In the genomic region with DNA sequence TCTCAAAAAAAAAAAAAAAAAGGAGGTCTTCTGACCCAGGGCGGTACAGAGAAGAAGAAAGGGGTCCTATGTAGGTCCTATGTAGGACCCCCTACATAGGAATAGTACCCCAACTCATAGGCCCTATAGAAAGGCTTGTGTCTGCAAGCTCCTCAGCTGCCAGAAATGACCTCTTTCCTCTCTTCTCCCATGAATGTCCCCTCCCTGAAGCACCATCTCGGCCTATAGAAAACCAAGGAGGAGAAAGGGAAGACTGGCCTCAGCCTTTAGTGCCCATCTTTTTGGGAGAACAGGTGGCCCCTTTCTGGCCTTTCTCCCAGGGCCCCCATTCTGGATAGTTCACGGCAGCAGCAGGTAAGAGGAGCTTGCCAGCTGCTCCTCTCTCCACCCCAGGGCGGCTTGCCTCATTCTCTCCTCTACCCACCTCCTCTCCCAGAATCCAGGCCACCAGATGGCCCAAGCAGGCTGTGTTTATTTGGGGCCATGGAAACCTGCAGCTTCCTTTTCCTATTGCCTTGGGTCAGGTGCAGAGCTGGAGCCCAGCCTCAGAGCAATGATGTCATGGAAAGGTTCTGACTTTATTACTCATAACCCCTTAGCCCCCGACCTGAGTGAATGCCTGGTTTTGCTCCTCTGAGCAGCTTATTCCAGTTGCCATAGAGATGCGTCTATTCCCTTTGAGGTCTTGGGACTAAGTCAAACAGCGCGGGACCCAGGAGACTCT, we compare ENCODE assay signal across 9 cellular contexts. TPM values are rescaled to one million over a fixed set of nuclear protein-coding genes. Genes with fewer than 3 reads are reported as not detected.
DNase-seq lines count a peak whose midpoint lies in the region; ATAC-seq and TF ChIP-seq lines count a peak whose summit lies in the region.
"Had no signal": no experiment of that assay in that cellular context is flagged by ENCODE, and none has a peak within 500 bp of the region (broad histone marks: within the 10 kb centered on the region; RNA-seq: fewer than 3 reads in every experiment).

No MANE protein-coding gene starts in this region.

- H3K27ac Mint-ChIP-seq in CD4-positive, alpha-beta memory T cell, result peak overlapping the region in 4 of 7 donors; percentile 35 to 80 (median 45)
- peak overlapping the region in 1 of 3 donors; percentile 81 for H3K27ac Mint-ChIP-seq in IgD-negative memory B cell
- peak overlapping the region; percentile 46 for H3K27ac Mint-ChIP-seq in activated CD4-positive, alpha-beta T cell treated with anti-CD3 and anti-CD28 coated beads, Interleukin-2, amount 10 ng/mL, durations not matched to agents 7 days and 5 days

- H3K4me3 Mint-ChIP-seq in CD4-positive, alpha-beta memory T cell, result peak overlapping the region; percentile 20 to 95 (median 60)
- peak overlapping the region in 3 of 4 donors; percentile 3 to 98 (median 23) for H3K4me3 Mint-ChIP-seq in IgD-negative memory B cell
- peak overlapping the region; percentile 36 for H3K4me3 Mint-ChIP-seq in activated CD4-positive, alpha-beta T cell treated with anti-CD3 and anti-CD28 coated beads, Interleukin-2, amount 10 ng/mL, durations not matched to agents 7 days and 5 days

- H3K4me1 Mint-ChIP-seq in CD4-positive, alpha-beta memory T cell, result peaks cover 19 to 36% (median 28%) of the 10 kb centered on the region in 4 donors
- peaks cover 16% of the 10 kb centered on the region in 3 donors for H3K4me1 Mint-ChIP-seq in IgD-negative memory B cell
- peaks cover 30% of the 10 kb centered on the region for H3K4me1 Mint-ChIP-seq in activated CD4-positive, alpha-beta T cell treated with anti-CD3 and anti-CD28 coated beads, Interleukin-2, amount 10 ng/mL, durations not matched to agents 7 days and 5 days

- H3K36me3 ChIP-seq in CD4-positive, alpha-beta memory T cell (ENCODE audit: insufficient read depth, low read length), result no peaks in the 10 kb centered on the region
- H3K36me3 ChIP-seq in smooth muscle cell (ENCODE audit: low read depth), result no peaks in the 10 kb centered on the region
- H3K36me3 ChIP-seq: adrenal gland had no signal

- H3K9ac ChIP-seq in smooth muscle cell (ENCODE audit: low read depth), result peak overlapping the region; percentile 76

- DNase-seq in CD4-positive, alpha-beta memory T cell, result peak in 1 of 5 donors; percentile 13
- no peak for DNase-seq in activated CD4-positive, alpha-beta T cell treated with anti-CD3 and anti-CD28 coated beads, Interleukin-2, amount 10 ng/mL, durations not matched to agents 7 days and 5 days
- DNase-seq in right cardiac atrium (no peak), smooth muscle cell (lab: John Stamatoyannopoulos, UW; ENCODE audit: unreplicated experiment) (no peak)

- H2AFZ ChIP-seq in smooth muscle cell (ENCODE audit: low read depth), result no peak overlapping the region

- no peaks in the 10 kb centered on the region for H4K20me1 ChIP-seq in smooth muscle cell (ENCODE audit: low read depth)

- peaks cover 24% of the 10 kb centered on the region for H3F3A ChIP-seq in smooth muscle cell (ENCODE audit: low read depth)

- intact Hi-C loops in CD4-positive, alpha-beta memory T cell (cut with micrococcal nuclease), result no loop called here
- intact Hi-C loops in right cardiac atrium (cut with DNase I), result loop anchor here in 1 of 4 donors (5.0 kb wide), 1 partner anchor 49 kb away; no protein-coding TSS in a partner anchor

- H3K4me2 ChIP-seq in smooth muscle cell, result peak overlapping the region; percentile 91

- H3K4me3 ChIP-seq in CD4-positive, alpha-beta memory T cell (ENCODE audit: low read length in 2 of 2), result no peak overlapping the region
- H3K4me3 ChIP-seq in right cardiac atrium (ENCODE audit: low read length), result no peak overlapping the region
- no peak overlapping the region for H3K4me3 ChIP-seq in smooth muscle cell

- H3K27me3 Mint-ChIP-seq in CD4-positive, alpha-beta memory T cell, result peaks cover 0 to 2% of the 10 kb centered on the region in 2 donors
- H3K27me3 Mint-ChIP-seq in IgD-negative memory B cell, result peaks cover 2% of the 10 kb centered on the region
- H3K27me3 Mint-ChIP-seq in activated CD4-positive, alpha-beta T cell treated with anti-CD3 and anti-CD28 coated beads, Interleukin-2, amount 10 ng/mL, durations not matched to agents 7 days and 5 days, result peaks cover 2% of the 10 kb centered on the region

- no peaks in the 10 kb centered on the region for H3K9me3 ChIP-seq in CD4-positive, alpha-beta memory T cell (ENCODE audit: control insufficient read depth in 1 of 2, low read length in 2 of 2)
- H3K9me3 ChIP-seq in right cardiac atrium (ENCODE audit: control insufficient read depth, low read length), result no peaks in the 10 kb centered on the region
- H3K9me3 ChIP-seq in smooth muscle cell (replicated peaks; ENCODE audit: low read depth), result no peaks in the 10 kb centered on the region
- H3K9me3 ChIP-seq: adrenal gland had no signal

- CTCF ChIA-PET in CD4-positive, alpha-beta memory T cell (lab: Charles Lee; ENCODE audit: partially characterized antibody), result interaction anchor here (1.3 to 9.5 kb wide), 13 partner anchors 11 to 191 kb away, joined by 3 to 89 read pairs (median 15); a partner anchor contains a TSS
- CTCF ChIA-PET in activated CD4-positive, alpha-beta T cell treated with anti-CD3 and anti-CD28 coated beads, Interleukin-2, amount 10 ng/mL, durations not matched to agents 7 days and 5 days (lab: Charles Lee), result interaction anchor here (0.6 to 3.5 kb wide), 8 partner anchors 7 to 1257 kb away, joined by 3 to 27 read pairs (median 4); a partner anchor contains a TSS

- no peak for TF ChIP-seq CTCF in smooth muscle cell (IDR thresholded peaks at IDR 0.05; ENCODE audit: borderline replicate concordance, insufficient read depth, poor library complexity, severe bottlenecking)

- POLR2A ChIA-PET in CD4-positive, alpha-beta memory T cell (lab: Charles Lee; ENCODE audit: partially characterized antibody), result interaction anchor here (0.8 to 4.3 kb wide), 8 partner anchors 21 to 77 kb away, joined by 3 to 91 read pairs (median 20); a partner anchor contains a TSS
- POLR2A ChIA-PET in activated CD4-positive, alpha-beta T cell treated with anti-CD3 and anti-CD28 coated beads, Interleukin-2, amount 10 ng/mL, durations not matched to agents 7 days and 5 days (lab: Charles Lee), result interaction anchor here (0.7 to 1.1 kb wide), 2 partner anchors 120 to 191 kb away, joined by 5 to 7 read pairs; a partner anchor contains a TSS

- peak; percentile 12 to 40 for ATAC-seq in right cardiac atrium
- ATAC-seq in GM18517 (IDR thresholded peaks at IDR 0.05; ENCODE audit: unreplicated experiment), result no peak
- ATAC-seq in HG02571 (IDR thresholded peaks at IDR 0.05; ENCODE audit: unreplicated experiment), result no peak
- ATAC-seq in HG03469 (IDR thresholded peaks at IDR 0.05; ENCODE audit: unreplicated experiment), result no peak

- H3K36me3 Mint-ChIP-seq in CD4-positive, alpha-beta memory T cell, result peaks cover 7 to 11% of the 10 kb centered on the region in 2 donors
- H3K36me3 Mint-ChIP-seq in IgD-negative memory B cell, result peaks cover 3% of the 10 kb centered on the region
- H3K36me3 Mint-ChIP-seq in activated CD4-positive, alpha-beta T cell treated with anti-CD3 and anti-CD28 coated beads, Interleukin-2, amount 10 ng/mL, durations not matched to agents 7 days and 5 days (ENCODE audit: low read depth), result peaks cover 7% of the 10 kb centered on the region

- H3K9me3 Mint-ChIP-seq in CD4-positive, alpha-beta memory T cell, result peaks cover 0 to 2% (median 0%) of the 10 kb centered on the region in 8 donors
- H3K9me3 Mint-ChIP-seq in IgD-negative memory B cell, result peaks cover 0 to 2% (median 0%) of the 10 kb centered on the region in 3 donors
- no peaks in the 10 kb centered on the region for H3K9me3 Mint-ChIP-seq in activated CD4-positive, alpha-beta T cell treated with anti-CD3 and anti-CD28 coated beads, Interleukin-2, amount 10 ng/mL, durations not matched to agents 7 days and 5 days

- peaks cover 19% of the 10 kb centered on the region for H3K4me1 ChIP-seq in CD4-positive, alpha-beta memory T cell (ENCODE audit: insufficient read depth, low read length)
- H3K4me1 ChIP-seq in right cardiac atrium (ENCODE audit: control insufficient read depth, insufficient read depth, low read length) (peaks cover 2% of the 10 kb centered on the region), smooth muscle cell (ENCODE audit: low read depth) (peaks cover 16% of the 10 kb centered on the region)

- no peak overlapping the region for H3K27ac ChIP-seq in CD4-positive, alpha-beta memory T cell (ENCODE audit: low read depth, low read length)
- H3K27ac ChIP-seq in right cardiac atrium (ENCODE audit: low read length) (peak overlapping the region; percentile 23), smooth muscle cell (ENCODE audit: low read depth) (peak overlapping the region; percentile 74)

- peaks cover 12% of the 10 kb centered on the region for H3K79me2 ChIP-seq in smooth muscle cell (ENCODE audit: low read depth)

- 57% methylated on average over 8 of the region's 8 CpGs for WGBS in right cardiac atrium
- 81% methylated on average over 8 of the region's 8 CpGs for WGBS in smooth muscle cell (ENCODE audit: low lambda C conversion rate)

- no peaks in the 10 kb centered on the region for H3K27me3 ChIP-seq in CD4-positive, alpha-beta memory T cell (ENCODE audit: insufficient read depth, low read length)
- H3K27me3 ChIP-seq in right cardiac atrium (ENCODE audit: control insufficient read depth, insufficient read depth), result no peaks in the 10 kb centered on the region
- no peaks in the 10 kb centered on the region for H3K27me3 ChIP-seq in smooth muscle cell (ENCODE audit: low read depth)
- H3K27me3 ChIP-seq: adrenal gland had no signal

RNA-seq across cellular contexts. Expression of a gene that starts 1.6 kb away (rescaled TPM):
- 10 to 100 TPM; 22.6 to 26.7 TPM for total RNA-seq in CD4-positive, alpha-beta memory T cell
- 10 to 100 TPM; 56.5 to 62.2 TPM for polyA plus RNA-seq in CD4-positive, alpha-beta memory T cell
- polyA plus RNA-seq in IgD-negative memory B cell, result 53.9 TPM
- 10 to 100 TPM; 41.2 to 46.2 TPM for total RNA-seq in activated CD4-positive, alpha-beta T cell treated with anti-CD3 and anti-CD28 coated beads, Interleukin-2, amount 10 ng/mL, durations not matched to agents 7 days and 5 days
- 10 to 100 TPM; 35.1 to 44.6 (median 37.3) TPM for total RNA-seq in right cardiac atrium
- polyA plus RNA-seq in right cardiac atrium, result 62.6 TPM
- total RNA-seq in smooth muscle cell, result 36.8 and 75.6 TPM in 2 replicates
- 36.2 and 41.4 TPM in 2 replicates for polyA plus RNA-seq in smooth muscle cell

RNA-seq across cellular contexts. Expression of a gene that starts 23.4 kb away (rescaled TPM):
- under 1 TPM; 0.08 to 0.20 TPM for total RNA-seq in CD4-positive, alpha-beta memory T cell
- polyA plus RNA-seq in CD4-positive, alpha-beta memory T cell, result not detected
- polyA plus RNA-seq in IgD-negative memory B cell, result not detected
- under 1 TPM; 0.31 to 0.40 TPM for total RNA-seq in activated CD4-positive, alpha-beta T cell treated with anti-CD3 and anti-CD28 coated beads, Interleukin-2, amount 10 ng/mL, durations not matched to agents 7 days and 5 days
- 10 to 100 TPM; 11.0 to 17.5 (median 14.2) TPM for total RNA-seq in right cardiac atrium
- 13.8 TPM for polyA plus RNA-seq in right cardiac atrium
- 35.9 and 40.7 TPM in 2 replicates for total RNA-seq in smooth muscle cell
- polyA plus RNA-seq in smooth muscle cell, result 37.8 and 39.9 TPM in 2 replicates

RNA-seq across cellular contexts. Expression of a gene that starts 35.9 kb away (rescaled TPM):
- 100 to 1,000 TPM; 167 to 171 TPM for total RNA-seq in CD4-positive, alpha-beta memory T cell
- 100 to 1,000 TPM; 428 to 552 TPM for polyA plus RNA-seq in CD4-positive, alpha-beta memory T cell
- polyA plus RNA-seq in IgD-negative memory B cell (241 TPM), right cardiac atrium (2,009 TPM), smooth muscle cell (318 and 321 TPM in 2 replicates)
- 100 to 1,000 TPM; 252 to 259 TPM for total RNA-seq in activated CD4-positive, alpha-beta T cell treated with anti-CD3 and anti-CD28 coated beads, Interleukin-2, amount 10 ng/mL, durations not matched to agents 7 days and 5 days
- total RNA-seq in right cardiac atrium (100 to 1,000 TPM; 702 to 831 (median 748) TPM), smooth muscle cell (233 and 309 TPM in 2 replicates)

RNA-seq across cellular contexts. Expression of a gene that starts 36.2 kb away (rescaled TPM):
- 10 to 100 TPM; 31.1 to 31.7 TPM for total RNA-seq in CD4-positive, alpha-beta memory T cell
- 10 to 100 TPM in 1 of 2 donors, 1 to 10 TPM in 1; 2.3 to 11.6 TPM for polyA plus RNA-seq in CD4-positive, alpha-beta memory T cell
- polyA plus RNA-seq in IgD-negative memory B cell, result 5.7 TPM
- total RNA-seq in activated CD4-positive, alpha-beta T cell treated with anti-CD3 and anti-CD28 coated beads, Interleukin-2, amount 10 ng/mL, durations not matched to agents 7 days and 5 days, result 10 to 100 TPM; 21.7 TPM
- total RNA-seq in right cardiac atrium, result 10 to 100 TPM; 22.3 to 27.5 (median 23.1) TPM
- 22.8 TPM for polyA plus RNA-seq in right cardiac atrium
- total RNA-seq in smooth muscle cell, result 18.2 and 27.3 TPM in 2 replicates
- 11.1 and 12.7 TPM in 2 replicates for polyA plus RNA-seq in smooth muscle cell

RNA-seq across cellular contexts. Expression of a gene that starts 38.3 kb away (rescaled TPM):
- 10 to 100 TPM; 17.5 to 19.5 TPM for total RNA-seq in CD4-positive, alpha-beta memory T cell
- 1 to 10 TPM; 3.0 to 5.1 TPM for polyA plus RNA-seq in CD4-positive, alpha-beta memory T cell
- 1.2 TPM for polyA plus RNA-seq in IgD-negative memory B cell
- under 1 TPM; 0.44 to 0.82 TPM for total RNA-seq in activated CD4-positive, alpha-beta T cell treated with anti-CD3 and anti-CD28 coated beads, Interleukin-2, amount 10 ng/mL, durations not matched to agents 7 days and 5 days
- 10 to 100 TPM in 2 of 4 donors, 1 to 10 TPM in 2; 6.5 to 11.9 (median 10.1) TPM for total RNA-seq in right cardiac atrium
- polyA plus RNA-seq in right cardiac atrium, result 12.0 TPM
- 6.8 and 8.8 TPM in 2 replicates for total RNA-seq in smooth muscle cell
- polyA plus RNA-seq in smooth muscle cell, result 3.3 and 22.0 TPM in 2 replicates

Comparison
In these comparisons a context has a peak if more than half of its experiments do, and no peak if none do; other contexts are left out.
1. ATAC-seq: peak in right cardiac atrium (2 of 2); none in GM18517 (single experiment), HG02571 (single experiment) and HG03469 (single experiment).
2. RNA of a gene that starts 23.4 kb away (total RNA-seq): 35.9 to 40.7 TPM in smooth muscle cell and 11.0 to 17.5 TPM in right cardiac atrium; 0.31 to 0.40 TPM in activated CD4-positive, alpha-beta T cell treated with anti-CD3 and anti-CD28 coated beads, Interleukin-2, amount 10 ng/mL, durations not matched to agents 7 days and 5 days and 0.08 to 0.20 TPM in CD4-positive, alpha-beta memory T cell; every median in the first group is over 4 times any median in the second.
3. Peak in every context shown above with its lines, with median percentiles within 50 percentile points of each other: H3K4me3 Mint-ChIP-seq.